In the genomic region with DNA sequence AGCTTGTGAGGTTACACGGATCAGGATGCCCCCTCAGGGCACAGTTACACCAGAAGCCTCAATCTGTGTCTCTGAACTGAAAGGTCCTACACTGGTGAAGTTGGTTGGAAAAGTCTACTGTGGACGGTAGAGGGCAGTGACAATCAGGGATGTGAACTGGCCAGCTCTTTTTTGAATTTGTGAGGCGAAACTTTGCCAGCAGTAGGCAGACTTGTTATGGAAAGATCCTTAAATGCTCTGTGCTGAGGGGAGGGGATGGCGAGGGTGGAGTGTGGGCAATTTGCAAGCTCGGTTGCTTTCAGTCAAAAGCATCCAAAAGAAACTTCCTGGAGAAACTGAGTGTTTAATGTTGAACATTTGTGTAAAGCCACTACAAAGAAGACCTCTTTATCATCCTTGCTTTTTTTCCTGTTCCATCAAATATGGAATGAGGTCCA, we compare ENCODE assay signal across 9 cellular contexts.
DNase-seq lines count a peak whose midpoint lies in the region; ATAC-seq and TF ChIP-seq lines count a peak whose summit lies in the region.
"Had no signal": no experiment of that assay in that cellular context is flagged by ENCODE, and none has a peak within 500 bp of the region (broad histone marks: within the 10 kb centered on the region; RNA-seq: fewer than 3 reads in every experiment).

No MANE protein-coding gene starts in this region.

- H3K14ac ChIP-seq in trophoblast cell (ENCODE audit: low read length), result no peak overlapping the region

- no peaks in the 10 kb centered on the region for H3K4me1 Mint-ChIP-seq in activated T-helper 17 cell treated with anti-CD3 and anti-CD28 coated beads, Interleukin-2, amount 50 U/mL, for 72 hours
- H3K4me1 Mint-ChIP-seq: naive thymus-derived CD8-positive, alpha-beta T cell had no signal

- no peaks in the 10 kb centered on the region for H3K36me3 Mint-ChIP-seq in activated T-helper 17 cell treated with anti-CD3 and anti-CD28 coated beads, Interleukin-2, amount 50 U/mL, for 72 hours (ENCODE audit: low read depth)
- H3K36me3 Mint-ChIP-seq: naive thymus-derived CD8-positive, alpha-beta T cell had no signal

- H3K36me3 ChIP-seq in trophoblast cell (ENCODE audit: control insufficient read depth in 1 of 2, insufficient read depth in 2 of 2, low read length in 2 of 2), result no peaks in the 10 kb centered on the region

- H2AK5ac ChIP-seq in trophoblast cell (ENCODE audit: low read length), result no peak overlapping the region

- no peak overlapping the region for H3K4me3 Mint-ChIP-seq in activated T-helper 17 cell treated with anti-CD3 and anti-CD28 coated beads, Interleukin-2, amount 50 U/mL, for 72 hours
- H3K4me3 Mint-ChIP-seq: naive thymus-derived CD8-positive, alpha-beta T cell had no signal

- TF ChIP-seq CTCF in AG09319 (IDR thresholded peaks at IDR 0.05; ENCODE audit: low read depth, low read length), result peak; percentile 86
- TF ChIP-seq CTCF in GM12874 (IDR thresholded peaks at IDR 0.05; ENCODE audit: insufficient read depth, low read depth, low read length), result peak; percentile 55

- peaks cover 34% of the 10 kb centered on the region for H3K27me3 Mint-ChIP-seq in activated T-helper 17 cell treated with anti-CD3 and anti-CD28 coated beads, Interleukin-2, amount 50 U/mL, for 72 hours

- no peak overlapping the region for H2BK5ac ChIP-seq in trophoblast cell (ENCODE audit: low read depth, low read length, poor library complexity)

- no peak overlapping the region for H3K27ac Mint-ChIP-seq in activated T-helper 17 cell treated with anti-CD3 and anti-CD28 coated beads, Interleukin-2, amount 50 U/mL, for 72 hours

- H2AFZ ChIP-seq in trophoblast cell (ENCODE audit: insufficient read depth, low read length, poor library complexity), result no peak overlapping the region

- no peak overlapping the region for H3K4me3 ChIP-seq in trophoblast cell (ENCODE audit: low read depth, low read length)

- no peaks in the 10 kb centered on the region for H3K27me3 ChIP-seq in trophoblast cell (ENCODE audit: insufficient read depth, low read length)

- H3K27ac ChIP-seq in trophoblast cell (ENCODE audit: low read depth, low read length), result no peak overlapping the region

- no peak overlapping the region for H2BK12ac ChIP-seq in trophoblast cell (ENCODE audit: low read length)

- intact Hi-C loops in Right ventricle myocardium superior (cut with DNase I), result loop anchor here (5.0 kb wide), 1 partner anchor 405 kb away; no protein-coding TSS in a partner anchor

- no peaks in the 10 kb centered on the region for H3K79me2 ChIP-seq in trophoblast cell (ENCODE audit: control insufficient read depth, insufficient read depth, low read length, poor library complexity)

- no peaks in the 10 kb centered on the region for H3K4me1 ChIP-seq in trophoblast cell (ENCODE audit: control insufficient read depth in 1 of 2, insufficient read depth in 2 of 2, low read length in 2 of 2)

- H3K18ac ChIP-seq in trophoblast cell (ENCODE audit: low read length), result no peak overlapping the region

- no peak overlapping the region for H4K8ac ChIP-seq in trophoblast cell (ENCODE audit: low read depth, low read length)

- H3K4ac ChIP-seq in trophoblast cell (ENCODE audit: low read depth, low read length), result no peak overlapping the region

- H3K79me1 ChIP-seq in trophoblast cell (ENCODE audit: low read length), result no peaks in the 10 kb centered on the region

- H2BK120ac ChIP-seq in trophoblast cell (ENCODE audit: insufficient read depth, low read length, poor library complexity), result no peak overlapping the region

- H3K9me3 Mint-ChIP-seq in activated T-helper 17 cell treated with anti-CD3 and anti-CD28 coated beads, Interleukin-2, amount 50 U/mL, for 72 hours, result no peaks in the 10 kb centered on the region
- H3K9me3 Mint-ChIP-seq: naive thymus-derived CD8-positive, alpha-beta T cell had no signal

- no CpG with 5 or more reads among the region's 5 CpGs for WGBS in trophoblast cell (ENCODE audit: extremely low coverage, insufficient coverage, insufficient read length)

- H3K23ac ChIP-seq in trophoblast cell (ENCODE audit: low read length), result no peak overlapping the region

- no peak overlapping the region for H4K91ac ChIP-seq in trophoblast cell (ENCODE audit: low read depth, low read length)

- H3K9ac ChIP-seq in trophoblast cell (ENCODE audit: low read length), result no peak overlapping the region

- no peak overlapping the region for H3K4me2 ChIP-seq in trophoblast cell (ENCODE audit: low read length)

- no peak overlapping the region for H4K12ac ChIP-seq in trophoblast cell (ENCODE audit: low read depth, low read length)

- ATAC-seq in activated T-helper 17 cell treated with anti-CD3 and anti-CD28 coated beads, Interleukin-2, amount 50 U/mL, for 72 hours (replicated peaks), result peak; percentile 42
- peak; percentile 84 for ATAC-seq in Right ventricle myocardium superior (ENCODE audit: poor library complexity)
- ATAC-seq in HG03139 (IDR thresholded peaks at IDR 0.05; ENCODE audit: unreplicated experiment), result no peak
- ATAC-seq in HG03108 (IDR thresholded peaks at IDR 0.05; ENCODE audit: unreplicated experiment), result no peak
- ATAC-seq: naive thymus-derived CD8-positive, alpha-beta T cell had no signal

- H3K9me3 ChIP-seq in trophoblast cell (ENCODE audit: insufficient read depth, low read depth, low read length), result no peaks in the 10 kb centered on the region

- DNase-seq in AG09319 (ENCODE audit: extremely low read depth, low read depth) (peak; percentile 85), NCI-H446 treated with DMSO at 0.1 percent for 48 hours (lab: John Stamatoyannopoulos, UW) (peak; percentile 82), Right ventricle myocardium superior (no peak), trophoblast cell (peak; percentile 71 to 85)

Comparison
In these comparisons a context has a peak if more than half of its experiments do, and no peak if none do; other contexts are left out.
1. ATAC-seq: peak in activated T-helper 17 cell treated with anti-CD3 and anti-CD28 coated beads, Interleukin-2, amount 50 U/mL, for 72 hours (single experiment) and Right ventricle myocardium superior (single experiment); none in HG03139 (single experiment) and HG03108 (single experiment).